In the genomic region with DNA sequence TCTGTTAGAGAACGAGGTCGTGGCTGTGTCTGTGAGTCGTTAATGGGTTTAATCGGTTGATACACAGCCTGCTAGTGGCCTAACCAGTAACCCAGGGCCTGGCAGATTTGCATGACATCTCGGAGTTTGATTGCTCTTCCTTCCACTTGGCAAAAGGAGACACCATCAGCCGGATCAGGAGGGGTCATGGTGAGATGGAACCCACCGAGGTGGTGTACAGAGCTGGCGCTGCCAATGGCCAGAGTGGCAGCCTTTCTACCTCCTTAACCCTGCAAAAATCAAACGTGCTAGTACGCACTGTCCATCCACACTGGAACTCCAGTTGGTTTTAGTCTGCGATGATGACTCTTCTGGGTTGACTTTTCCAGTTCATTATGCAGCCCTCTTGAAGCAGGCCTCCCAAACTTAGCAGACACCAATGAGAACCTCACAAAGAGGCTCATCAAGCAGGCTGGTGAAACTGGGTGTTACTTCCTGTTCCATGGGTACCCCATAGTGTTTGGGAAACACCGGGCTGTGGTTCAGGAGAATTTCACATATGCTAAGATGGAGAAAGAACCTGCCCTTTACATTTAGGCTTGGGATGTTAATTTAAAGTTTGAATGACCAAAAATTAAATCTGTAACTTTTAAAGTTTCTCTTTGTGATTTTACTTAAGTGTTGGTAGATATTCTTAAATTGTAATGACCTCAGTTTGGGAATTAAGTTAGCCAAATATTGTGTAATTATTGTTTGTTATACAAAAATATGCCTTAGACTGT, we compare ENCODE assay signal across 1 cellular context.
TF ChIP-seq lines count a peak whose summit lies in the region.

No MANE protein-coding gene starts in this region.

TF ChIP-seq in WTC11, 78 proteins besides CTCF, POLR2A, EP300 and RAD21 (continued from another document):
- TF ChIP-seq ATF6 (CRISPR knock-in tag; IDR thresholded peaks at IDR 0.05) (no peak), CREB1 (CRISPR knock-in tag; IDR thresholded peaks at IDR 0.05) (no peak)
